ENCODE assay signal across 3 cellular contexts in the genomic region with DNA sequence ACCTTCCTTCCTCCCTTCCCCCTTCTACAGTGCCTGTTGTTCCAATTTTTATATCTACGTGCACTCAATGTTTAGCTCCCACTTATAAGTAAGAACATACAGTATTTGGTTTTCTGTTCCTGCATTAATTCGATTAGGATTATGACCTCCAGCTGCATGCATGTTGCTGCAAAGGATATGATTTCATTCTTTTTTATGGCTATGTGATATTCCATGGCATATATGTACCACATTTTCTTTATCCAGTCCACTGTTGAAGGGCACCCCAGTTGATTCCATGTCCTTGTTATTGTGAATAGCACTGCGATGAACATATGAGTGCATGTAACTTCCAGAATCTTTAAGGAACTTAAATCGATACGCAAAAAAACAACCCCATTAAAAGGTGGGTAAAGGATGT.
TF ChIP-seq lines count a peak whose summit lies in the region.

No MANE protein-coding gene starts in this region.

TF ChIP-seq in SK-N-SH treated with all-trans-retinoic acid at 6 μM for 48 hours, 23 proteins besides CTCF, POLR2A, EP300 and RAD21:
- TF ChIP-seq ZNF8 (CRISPR knock-in tag; IDR thresholded peaks at IDR 0.05) (peak; percentile 99), ZFP30 (CRISPR knock-in tag; IDR thresholded peaks at IDR 0.05) (no peak), ZNF70 (CRISPR knock-in tag; IDR thresholded peaks at IDR 0.05) (peak; percentile 64)
- TF ChIP-seq, protein P1, sequence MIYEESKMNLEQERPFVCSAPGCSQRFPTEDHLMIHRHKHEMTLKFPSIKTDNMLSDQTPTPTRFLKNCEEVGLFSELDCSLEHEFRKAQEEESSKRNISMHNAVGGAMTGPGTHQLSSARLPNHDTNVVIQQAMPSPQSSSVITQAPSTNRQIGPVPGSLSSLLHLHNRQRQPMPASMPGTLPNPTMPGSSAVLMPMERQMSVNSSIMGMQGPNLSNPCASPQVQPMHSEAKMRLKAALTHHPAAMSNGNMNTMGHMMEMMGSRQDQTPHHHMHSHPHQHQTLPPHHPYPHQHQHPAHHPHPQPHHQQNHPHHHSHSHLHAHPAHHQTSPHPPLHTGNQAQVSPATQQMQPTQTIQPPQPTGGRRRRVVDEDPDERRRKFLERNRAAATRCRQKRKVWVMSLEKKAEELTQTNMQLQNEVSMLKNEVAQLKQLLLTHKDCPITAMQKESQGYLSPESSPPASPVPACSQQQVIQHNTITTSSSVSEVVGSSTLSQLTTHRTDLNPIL (CRISPR knock-in tag; IDR thresholded peaks at IDR 0.05; ENCODE audit: low read depth), result no peak

TF ChIP-seq in SK-N-SH, 30 proteins besides CTCF, POLR2A, EP300 and RAD21:
- TF ChIP-seq RCOR1 (IDR thresholded peaks at IDR 0.05; ENCODE audit: low read length) (no peak), TAF1 (IDR thresholded peaks at IDR 0.05; ENCODE audit: borderline replicate concordance, low read depth, low read length) (no peak)
TF ChIP-seq in SK-N-SH: peak in this region for 0.

TF ChIP-seq in K562, 482 proteins besides CTCF, POLR2A, EP300 and RAD21:
- TF ChIP-seq STAT5B (CRISPR knock-in tag; IDR thresholded peaks at IDR 0.05) (no peak), GABPB2 (CRISPR knock-in tag; conservative IDR thresholded peaks at IDR 0.05) (no peak), ELF4 (CRISPR knock-in tag; IDR thresholded peaks at IDR 0.05) (no peak), PTBP1 (IDR thresholded peaks at IDR 0.05; ENCODE audit: low read depth, low read length) (no peak), PPARD (CRISPR knock-in tag; IDR thresholded peaks at IDR 0.05) (no peak), NFXL1 (CRISPR knock-in tag; IDR thresholded peaks at IDR 0.05) (no peak), CC2D1A (IDR thresholded peaks at IDR 0.05) (no peak), PHF8 (IDR thresholded peaks at IDR 0.05; ENCODE audit: borderline replicate concordance, low read length) (no peak), SMARCA4 (IDR thresholded peaks at IDR 0.05) (no peak), ATF7 (IDR thresholded peaks at IDR 0.05) (no peak), ZNF197 (CRISPR knock-in tag; IDR thresholded peaks at IDR 0.05; ENCODE audit: low read depth) (no peak), NFE2 (IDR thresholded peaks at IDR 0.05; ENCODE audit: low read depth) (no peak), CSDE1 (IDR thresholded peaks at IDR 0.05) (no peak), ZNF57 (CRISPR knock-in tag; IDR thresholded peaks at IDR 0.05) (no peak), BRD9 (IDR thresholded peaks at IDR 0.05; ENCODE audit: low read depth, partially characterized antibody) (no peak), PHF20 (IDR thresholded peaks at IDR 0.05; ENCODE audit: partially characterized antibody) (no peak), E2F3 (CRISPR knock-in tag; IDR thresholded peaks at IDR 0.05) (no peak), POLR2H (tag; IDR thresholded peaks at IDR 0.05; ENCODE audit: low read depth) (no peak)
- TF ChIP-seq, protein P2, sequence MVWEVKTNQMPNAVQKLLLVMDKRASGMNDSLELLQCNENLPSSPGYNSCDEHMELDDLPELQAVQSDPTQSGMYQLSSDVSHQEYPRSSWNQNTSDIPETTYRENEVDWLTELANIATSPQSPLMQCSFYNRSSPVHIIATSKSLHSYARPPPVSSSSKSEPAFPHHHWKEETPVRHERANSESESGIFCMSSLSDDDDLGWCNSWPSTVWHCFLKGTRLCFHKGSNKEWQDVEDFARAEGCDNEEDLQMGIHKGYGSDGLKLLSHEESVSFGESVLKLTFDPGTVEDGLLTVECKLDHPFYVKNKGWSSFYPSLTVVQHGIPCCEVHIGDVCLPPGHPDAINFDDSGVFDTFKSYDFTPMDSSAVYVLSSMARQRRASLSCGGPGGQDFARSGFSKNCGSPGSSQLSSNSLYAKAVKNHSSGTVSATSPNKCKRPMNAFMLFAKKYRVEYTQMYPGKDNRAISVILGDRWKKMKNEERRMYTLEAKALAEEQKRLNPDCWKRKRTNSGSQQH (CRISPR knock-in tag; IDR thresholded peaks at IDR 0.05), result no peak
- TF ChIP-seq, protein P3, sequence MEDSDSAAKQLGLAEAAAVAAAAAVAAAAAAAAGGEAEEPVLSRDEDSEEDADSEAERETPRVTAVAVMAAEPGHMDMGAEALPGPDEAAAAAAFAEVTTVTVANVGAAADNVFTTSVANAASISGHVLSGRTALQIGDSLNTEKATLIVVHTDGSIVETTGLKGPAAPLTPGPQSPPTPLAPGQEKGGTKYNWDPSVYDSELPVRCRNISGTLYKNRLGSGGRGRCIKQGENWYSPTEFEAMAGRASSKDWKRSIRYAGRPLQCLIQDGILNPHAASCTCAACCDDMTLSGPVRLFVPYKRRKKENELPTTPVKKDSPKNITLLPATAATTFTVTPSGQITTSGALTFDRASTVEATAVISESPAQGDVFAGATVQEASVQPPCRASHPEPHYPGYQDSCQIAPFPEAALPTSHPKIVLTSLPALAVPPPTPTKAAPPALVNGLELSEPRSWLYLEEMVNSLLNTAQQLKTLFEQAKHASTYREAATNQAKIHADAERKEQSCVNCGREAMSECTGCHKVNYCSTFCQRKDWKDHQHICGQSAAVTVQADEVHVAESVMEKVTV (CRISPR knock-in tag; IDR thresholded peaks at IDR 0.05), result no peak
TF ChIP-seq in K562: peak in this region for 0.
